ENCODE assay signal across 8 cellular contexts in genomic region chr19:44925114-44925891, GRCh38. TPM values are rescaled to one million over a fixed set of nuclear protein-coding genes. Genes with fewer than 3 reads are reported as not detected.
DNase-seq lines count a peak whose midpoint lies in the region; ATAC-seq and TF ChIP-seq lines count a peak whose summit lies in the region.
"Had no signal": no experiment of that assay in that cellular context is flagged by ENCODE, and none has a peak within 500 bp of the region (broad histone marks: within the 10 kb centered on the region; RNA-seq: fewer than 3 reads in every experiment).

No MANE protein-coding gene starts in this region.

- no peak overlapping the region for H3K9ac ChIP-seq in mammary epithelial cell (ENCODE audit: insufficient read depth, low read length)

- peaks cover 25% of the 10 kb centered on the region for H3K27me3 Mint-ChIP-seq in MCF 10A (ENCODE audit: insufficient read depth, unreplicated experiment)

- H3K9me3 Mint-ChIP-seq in MCF 10A (ENCODE audit: unreplicated experiment) = no peaks in the 10 kb centered on the region

- TF ChIP-seq CTCF in MCF 10A (IDR thresholded peaks at IDR 0.05; ENCODE audit: unreplicated experiment) (no peak), mammary epithelial cell (conservative IDR thresholded peaks at IDR 0.05 in 1 of 2, IDR thresholded peaks at IDR 0.05 in 1 of 2; ENCODE audit: extremely low read depth in 1 of 2, insufficient read depth in 1 of 2, low read depth in 1 of 2, low read length in 2 of 2) (no peak)

- peaks cover 8% of the 10 kb centered on the region for H3K4me1 Mint-ChIP-seq in MCF 10A (ENCODE audit: insufficient read depth, unreplicated experiment)

- H3K79me2 ChIP-seq in mammary epithelial cell (ENCODE audit: insufficient read depth, low read length) = no peaks in the 10 kb centered on the region

- dilution Hi-C loops in mammary epithelial cell (cut with HindIII; ENCODE audit: low sequenced_read_pairs) = no loop called here

- no peak overlapping the region for H2AFZ ChIP-seq in mammary epithelial cell (ENCODE audit: low read depth, low read length)

- no peaks in the 10 kb centered on the region for H3K27me3 ChIP-seq in mammary epithelial cell (ENCODE audit: insufficient read depth, low read length)
- no peaks in the 10 kb centered on the region for H3K27me3 ChIP-seq in aorta (ENCODE audit: control insufficient read depth in 1 of 2, insufficient read depth in 2 of 2, low read length in 1 of 2)

- intact Hi-C loops in MCF 10A (cut with micrococcal nuclease) (no loop called here), mammary epithelial cell (cut with micrococcal nuclease) (no loop called here), aorta (cut with DNase I) (no loop called here)

- H3K4me2 ChIP-seq in mammary epithelial cell (ENCODE audit: insufficient read depth, low read depth, low read length) = no peak overlapping the region

- peaks cover 9% of the 10 kb centered on the region for H3K4me1 ChIP-seq in mammary epithelial cell (ENCODE audit: insufficient read depth, low read length)
- no peaks in the 10 kb centered on the region for H3K4me1 ChIP-seq in aorta (ENCODE audit: control insufficient read depth in 1 of 2, insufficient read depth in 2 of 2, low read length in 2 of 2)

- POLR2A ChIA-PET in MCF 10A (lab: Yijun Ruan, JAX) = no interaction called here

- CTCF ChIA-PET in MCF 10A (lab: Yijun Ruan, JAX) (interaction anchor here (1.0 to 2.3 kb wide), 3 partner anchors 21 to 41 kb away, joined by 3 to 7 read pairs (median 6); no protein-coding TSS in a partner anchor), mammary epithelial cell (lab: Charles Lee; ENCODE audit: low non-redundant PET) (no interaction called here)

- H3K27ac ChIP-seq in mammary epithelial cell (ENCODE audit: insufficient read depth, low read depth, low read length) (no peak overlapping the region), aorta (ENCODE audit: low read depth in 1 of 2, low read length in 2 of 2) (no peak overlapping the region)

- ATAC-seq in left lobe of liver (peak; percentile 50), aorta (ENCODE audit: low FRiP score) (peak; percentile 87)

- peak overlapping the region; percentile 61 for H3K27ac Mint-ChIP-seq in MCF 10A (ENCODE audit: low read depth, unreplicated experiment)

- no peak overlapping the region for H3K4me3 Mint-ChIP-seq in MCF 10A (ENCODE audit: unreplicated experiment)

- H3K4me3 ChIP-seq in mammary epithelial cell (replicated peaks in 1 of 3; ENCODE audit: insufficient read depth in 1 of 3, low read depth in 2 of 3, low read length in 3 of 3) (no peak overlapping the region), aorta (ENCODE audit: low read length in 2 of 2) (no peak overlapping the region)

- in situ Hi-C loops in mammary epithelial cell (cut with MboI; ENCODE audit: low sequenced_read_pairs in 2 of 2) = no loop called here

- no peak for DNase-seq in MCF 10A (ENCODE audit: unreplicated experiment)
- DNase-seq in mammary epithelial cell = no peak
- peak; percentile 98 for DNase-seq in left lobe of liver (ENCODE audit: low spot score)
- peak; percentile 84 to 90 for DNase-seq in aorta
- no peak for DNase-seq in activated CD4-positive, alpha-beta T cell treated with anti-CD3 and anti-CD28 coated beads, Interleukin-2, amount 50 U/mL, for 1 hour
- no peak for DNase-seq in OCI-M2 (lab: John Stamatoyannopoulos, UW; ENCODE audit: unreplicated experiment)
- DNase-seq: stimulated activated naive CD4-positive, alpha-beta T cell had no signal

- H3K9me3 ChIP-seq in mammary epithelial cell (replicated peaks; ENCODE audit: insufficient read depth, low read length) (no peaks in the 10 kb centered on the region), aorta (ENCODE audit: control insufficient read depth, low read length) (no peaks in the 10 kb centered on the region)

- H3K36me3 ChIP-seq in mammary epithelial cell (ENCODE audit: insufficient read depth, low read length) (no peaks in the 10 kb centered on the region), aorta (ENCODE audit: control insufficient read depth in 1 of 2, insufficient read depth in 2 of 2, low read length in 1 of 2) (no peaks in the 10 kb centered on the region)

- 15% methylated on average over 6 of the region's 8 CpGs for WGBS in mammary epithelial cell (ENCODE audit: low coverage, missing lambda C conversion rate)
- 36 to 47% methylated on average over 7 to 8 of the region's 8 CpGs for WGBS in aorta, 2 donors

- BruUV-seq in MCF 10A (replicated peaks; lab: Mats Ljungman, UMichigan) (no TSS peak), mammary epithelial cell (replicated peaks; lab: Mats Ljungman, UMichigan) (no TSS peak)

- H4K20me1 ChIP-seq in mammary epithelial cell (ENCODE audit: insufficient read depth, low read length) = no peaks in the 10 kb centered on the region

- H3K36me3 Mint-ChIP-seq in MCF 10A (ENCODE audit: insufficient read depth, unreplicated experiment) = peaks cover 5% of the 10 kb centered on the region

RNA-seq across cellular contexts. Expression of gene APOC1, which starts 10.9 kb away (rescaled TPM):
- total RNA-seq in MCF 10A (2022) (1.1 and 2.7 TPM in 2 replicates), mammary epithelial cell (10 to 100 TPM in 1 of 2 donors, 1 to 10 TPM in 1; 1.0 to 13.6 TPM), left lobe of liver (6,817 TPM), aorta (10 to 100 TPM; 14.8 to 22.2 TPM)
- polyA plus RNA-seq in mammary epithelial cell (11.9 TPM), aorta (100 to 1,000 TPM in 1 of 2 donors, 1 to 10 TPM in 1; 7.4 to 127 TPM)
- polyA minus RNA-seq in mammary epithelial cell = 7.6 TPM

RNA-seq across cellular contexts. Expression of gene APOC4, which starts 16.7 kb away (rescaled TPM):
- total RNA-seq in MCF 10A (2022) = not detected in 2 replicates
- total RNA-seq in mammary epithelial cell = not detected
- polyA plus RNA-seq in mammary epithelial cell = not detected
- polyA minus RNA-seq in mammary epithelial cell = not detected
- total RNA-seq in left lobe of liver = 297 TPM
- not detected for total RNA-seq in aorta
- polyA plus RNA-seq in aorta = not detected
- polyA plus RNA-seq: AG04450 had no signal

RNA-seq across cellular contexts. Expression of gene APOE, which starts 19.7 kb away (rescaled TPM):
- total RNA-seq in MCF 10A (2022) (3.3 and 7.0 TPM in 2 replicates), mammary epithelial cell (100 to 1,000 TPM in 1 of 2 donors, 10 to 100 TPM in 1; 11.9 to 202 TPM), left lobe of liver (5,009 TPM), aorta (100 to 1,000 TPM in 1 of 2 donors, 10 to 100 TPM in 1; 96.1 to 105 TPM)
- polyA plus RNA-seq in mammary epithelial cell (19.9 TPM), aorta (100 to 1,000 TPM; 207 to 455 TPM)
- 1.4 TPM for polyA minus RNA-seq in mammary epithelial cell

RNA-seq across cellular contexts. Expression of gene APOC2, which starts 20.5 kb away (rescaled TPM):
- total RNA-seq in MCF 10A (2022) (not detected in 2 replicates), mammary epithelial cell (not detected), left lobe of liver (1,677 TPM), aorta (1 to 10 TPM; 1.2 to 1.5 TPM)
- polyA plus RNA-seq in mammary epithelial cell (not detected), aorta (10 to 100 TPM in 1 of 2 donors, not detected in 1; 18.8 TPM)
- not detected for polyA minus RNA-seq in mammary epithelial cell
- polyA plus RNA-seq: AG04450 had no signal

RNA-seq across cellular contexts. Expression of gene CLPTM1, which starts 29.9 kb away (rescaled TPM):
- total RNA-seq in MCF 10A (2022) (91.3 and 101 TPM in 2 replicates), mammary epithelial cell (10 to 100 TPM; 36.5 to 89.7 TPM), left lobe of liver (92.6 TPM), aorta (10 to 100 TPM; 70.6 to 72.5 TPM)
- polyA plus RNA-seq in mammary epithelial cell (73.8 TPM), aorta (10 to 100 TPM; 25.7 to 81.4 TPM)
- 105 TPM for polyA minus RNA-seq in mammary epithelial cell

Comparison
In these comparisons a context has a peak if more than half of its experiments do, and no peak if none do; other contexts are left out.
1. DNase-seq: peak in left lobe of liver (single experiment) and aorta (2 of 2); none in MCF 10A (single experiment), mammary epithelial cell (single experiment), activated CD4-positive, alpha-beta T cell treated with anti-CD3 and anti-CD28 coated beads, Interleukin-2, amount 50 U/mL, for 1 hour (single experiment) and OCI-M2 (single experiment).
2. RNA of gene APOC1, which starts 10.9 kb away (total RNA-seq): 6,817 TPM in left lobe of liver (single experiment); 14.8 to 22.2 TPM in aorta, 1.0 to 13.6 TPM in mammary epithelial cell and 1.1 to 2.7 TPM in MCF 10A; every median in the first group is over 100 times any median in the second.
3. RNA of gene APOC4, which starts 16.7 kb away (total RNA-seq): 297 TPM in left lobe of liver (single experiment); not detected in MCF 10A, not detected in mammary epithelial cell and not detected in aorta; every median in the first group is over 100 times any median in the second.
4. RNA of gene APOE, which starts 19.7 kb away (total RNA-seq): 5,009 TPM in left lobe of liver (single experiment); 11.9 to 202 TPM in mammary epithelial cell, 96.1 to 105 TPM in aorta and 3.3 to 7.0 TPM in MCF 10A; every median in the first group is over 10 times any median in the second.